Comparison of ENCODE assay signal across 8 cellular contexts in genomic region chr7:128937647-128938523, GRCh38. TPM values are rescaled to one million over a fixed set of nuclear protein-coding genes. Genes with fewer than 3 reads are reported as not detected.
A peak's percentile ranks its signal among the peaks of the same experiment; 100 is the strongest.
DNase-seq lines count a peak whose midpoint lies in the region; ATAC-seq, FAIRE-seq and TF ChIP-seq lines count a peak whose summit lies in the region.

Gene IRF5 (plus strand): TSS chr7:128937927. CDS start chr7:128942082, 4,155 bp downstream.

- H3K4me3 ChIP-seq in mesendoderm (ENCODE audit: low read length) (peak within 1 kb of the TSS; percentile 25), transverse colon (peak within 1 kb of the TSS; percentile 40 to 72 (median 61))

- peak within 1 kb of the TSS; percentile 45 for H3K9ac ChIP-seq in mesendoderm (ENCODE audit: low read length)

- WGBS in mesendoderm (ENCODE audit: extremely low coverage, insufficient coverage, low lambda C conversion rate): no CpG with 5 or more reads among the region's 82 CpGs
- WGBS in transverse colon (ENCODE audit: low coverage in 1 of 2), 2 donors: 1% methylated on average over 50 of the region's 82 CpGs; no CpG with 5 or more reads in 1 of the 2 donors

- no peak within 1 kb of the TSS for H2BK5ac ChIP-seq in mesendoderm (ENCODE audit: low read length)

- intact Hi-C loops in transverse colon (cut with DNase I; ENCODE audit: low total_unique reads): no loop called here

- in situ Hi-C loops in transverse colon (cut with MboI; ENCODE audit: low pct_ligation_motif_present in 1 of 4, low pct_unique_long_range_greater_than_20kb in 1 of 4, low sequenced_read_pairs in 3 of 4): no loop called here

- no peak within 1 kb of the TSS for H4K8ac ChIP-seq in mesendoderm (ENCODE audit: low read depth, low read length)

- no peak within 1 kb of the TSS for H3K4ac ChIP-seq in mesendoderm (ENCODE audit: low read depth, low read length)

- peak within 1 kb of the TSS; percentile 15 for H3K56ac ChIP-seq in mesendoderm (ENCODE audit: low read length)

- no peak within 1 kb of the TSS for H3K18ac ChIP-seq in mesendoderm (ENCODE audit: low read length)

- H2BK120ac ChIP-seq in mesendoderm (ENCODE audit: low read depth, low read length): no peak within 1 kb of the TSS

- TF ChIP-seq POLR2A in transverse colon (IDR thresholded peaks at IDR 0.05): peak; percentile 12

- H3K27me3 ChIP-seq in mesendoderm (ENCODE audit: insufficient read depth, low read length, poor library complexity) (peaks cover 19% of the 10 kb centered on the region), transverse colon (peaks cover 22% of the 10 kb centered on the region)

- H3K79me1 ChIP-seq in mesendoderm (ENCODE audit: low read length): no peaks in the 10 kb centered on the region

- H3K27ac ChIP-seq in mesendoderm (ENCODE audit: low read depth, low read length): no peak within 1 kb of the TSS
- peak within 1 kb of the TSS; percentile 54 to 85 (median 71) for H3K27ac ChIP-seq in transverse colon

- no peak within 1 kb of the TSS for H2BK15ac ChIP-seq in mesendoderm (replicated peaks; ENCODE audit: low read depth)

- DNase-seq in COR-L47 (lab: John Stamatoyannopoulos, UW) (peak; percentile 31), GM20000 (ENCODE audit: low spot score) (peak; percentile 68), RCC 7860 (ENCODE audit: low spot score) (peak; percentile 53), dermis blood vessel endothelial cell (peak; percentile 13), mesendoderm (no peak), transverse colon (peak; percentile 81), cerebellar nuclear complex (lab: John Stamatoyannopoulos, UW) (no peak)

- H3K4me1 ChIP-seq in mesendoderm (ENCODE audit: control insufficient read depth, low read depth, low read length) (no peaks in the 10 kb centered on the region), transverse colon (peaks cover 4 to 43% (median 20%) of the 10 kb centered on the region in 4 donors)

- peak within 1 kb of the TSS; percentile 71 for H3K4me2 ChIP-seq in mesendoderm (ENCODE audit: low read length)

- no peak for ATAC-seq in HG02938 (IDR thresholded peaks at IDR 0.05; ENCODE audit: unreplicated experiment)

- H3K9me3 ChIP-seq in transverse colon: no peaks in the 10 kb centered on the region

- TF ChIP-seq CTCF in GM20000 (IDR thresholded peaks at IDR 0.05; ENCODE audit: extremely low read depth, missing control alignments) (no peak), transverse colon (IDR thresholded peaks at IDR 0.05) (no peak)

- H2AK5ac ChIP-seq in mesendoderm (ENCODE audit: low read length): no peak within 1 kb of the TSS

- no peak for TF ChIP-seq EP300 in transverse colon (IDR thresholded peaks at IDR 0.05; ENCODE audit: low read depth)

- FAIRE-seq in RCC 7860 (lab: Jason Lieb, UNC): no peak

- H3K23ac ChIP-seq in mesendoderm (ENCODE audit: low read length): peak within 1 kb of the TSS; percentile 80

- H3K79me2 ChIP-seq in mesendoderm (ENCODE audit: control insufficient read depth, insufficient read depth, low read length): no peaks in the 10 kb centered on the region

- H4K5ac ChIP-seq in mesendoderm (ENCODE audit: low read length): no peak within 1 kb of the TSS

- H3K36me3 ChIP-seq in mesendoderm (ENCODE audit: control insufficient read depth, insufficient read depth, low read length): no peaks in the 10 kb centered on the region
- H3K36me3 ChIP-seq in transverse colon: no peaks in the 10 kb centered on the region

RNA-seq across cellular contexts. Expression of gene IRF5, which starts in this region (rescaled TPM):
- total RNA-seq in dermis blood vessel endothelial cell: 0.09 and 0.17 TPM in 2 replicates
- polyA plus RNA-seq in mesendoderm (2013, experiment 1 of 2): 0.07 TPM
- 0.06 TPM for polyA plus RNA-seq in mesendoderm (2013, experiment 2 of 2)
- total RNA-seq in transverse colon: 1 to 10 TPM; 2.2 to 10.0 (median 6.2) TPM

Comparison
In these comparisons a context has a peak if more than half of its experiments do, and no peak if none do; other contexts are left out.
1. Peak in DNase-seq in dermis blood vessel endothelial cell; RNA of the gene not detected or under 1 TPM.
2. DNase-seq: peak in COR-L47 (single experiment), GM20000 (single experiment), RCC 7860 (single experiment) and transverse colon (single experiment); none in mesendoderm (single experiment) and cerebellar nuclear complex (0 of 2).